Comparison of ENCODE assay signal across 8 cellular contexts in genomic region chr18:2569338-2570207, GRCh38.
DNase-seq lines count a peak whose midpoint lies in the region; ATAC-seq and TF ChIP-seq lines count a peak whose summit lies in the region.

No MANE protein-coding gene starts in this region.

- H3K9ac ChIP-seq in ES-I3 (ENCODE audit: low read depth, low read length) (peak overlapping the region; percentile 96), NT2/D1 (ENCODE audit: insufficient read length, low read depth) (no peak overlapping the region)

- no peak for DNase-seq in NT2/D1 (ENCODE audit: low read depth, low spot score)
- no peak for DNase-seq in effector memory CD8-positive, alpha-beta T cell
- no peak for DNase-seq in GM13976 (ENCODE audit: low spot score)
- no peak for DNase-seq in NCI-H510A (lab: John Stamatoyannopoulos, UW)
- DNase-seq in NCI-H226 = no peak

- H3K36me3 Mint-ChIP-seq in effector memory CD8-positive, alpha-beta T cell (ENCODE audit: insufficient read depth) = peaks cover 25% of the 10 kb centered on the region

- no peaks in the 10 kb centered on the region for H3K9me3 ChIP-seq in ES-I3 (ENCODE audit: control insufficient read depth, insufficient read depth, low read length)
- H3K9me3 ChIP-seq in NT2/D1 (ENCODE audit: insufficient read depth, low read length) = no peaks in the 10 kb centered on the region
- H3K9me3 ChIP-seq in neutrophil = no peaks in the 10 kb centered on the region

- H3K4me1 ChIP-seq in ES-I3 (ENCODE audit: insufficient read depth, low read length) (peaks cover 11% of the 10 kb centered on the region), NT2/D1 (ENCODE audit: insufficient read depth, insufficient read length) (peaks cover 4% of the 10 kb centered on the region), neutrophil (ENCODE audit: control insufficient read depth in 1 of 2, insufficient read depth in 1 of 2, low read depth in 1 of 2, low read length in 1 of 2) (peaks cover 31 to 41% of the 10 kb centered on the region in 2 experiments)

- H3K27me3 ChIP-seq in NT2/D1 (ENCODE audit: insufficient read depth, insufficient read length) = no peaks in the 10 kb centered on the region
- no peaks in the 10 kb centered on the region for H3K27me3 ChIP-seq in neutrophil

- peak overlapping the region; percentile 97 for H3K4me3 Mint-ChIP-seq in effector memory CD8-positive, alpha-beta T cell

- no peak for ATAC-seq in effector memory CD8-positive, alpha-beta T cell (replicated peaks)
- no peak for ATAC-seq in GM18907 (IDR thresholded peaks at IDR 0.05; ENCODE audit: unreplicated experiment)

- H3K27ac ChIP-seq in neutrophil = peak overlapping the region; percentile 92

- peaks cover 28 to 54% of the 10 kb centered on the region in 2 donors for H3K4me1 Mint-ChIP-seq in effector memory CD8-positive, alpha-beta T cell (ENCODE audit: low read depth in 2 of 2)

- H3K27me3 Mint-ChIP-seq in effector memory CD8-positive, alpha-beta T cell = no peaks in the 10 kb centered on the region

- H3K9me3 Mint-ChIP-seq in effector memory CD8-positive, alpha-beta T cell = no peaks in the 10 kb centered on the region

- in situ Hi-C loops in GM13976 (cut with MboI; ENCODE audit: low sequenced_read_pairs, unreplicated experiment) = no loop called here

- TF ChIP-seq CTCF in neutrophil (IDR thresholded peaks at IDR 0.05) = no peak
- no peak for TF ChIP-seq CTCF in GM13976 (IDR thresholded peaks at IDR 0.05; ENCODE audit: borderline replicate concordance, control extremely low read depth, extremely low read depth, insufficient read depth, missing control alignments)

- H3K4me3 ChIP-seq in NT2/D1 (ENCODE audit: insufficient read length, low read depth) (peak overlapping the region; percentile 82), neutrophil (ENCODE audit: low read depth in 1 of 2, low read length in 1 of 2) (peak overlapping the region in 1 of 2 experiments; percentile 85)

- no peaks in the 10 kb centered on the region for H3K36me3 ChIP-seq in ES-I3 (ENCODE audit: insufficient read depth, low read length)
- peaks cover 21% of the 10 kb centered on the region for H3K36me3 ChIP-seq in NT2/D1 (ENCODE audit: insufficient read depth, insufficient read length, low read length)
- H3K36me3 ChIP-seq in neutrophil = no peaks in the 10 kb centered on the region

- H3K27ac Mint-ChIP-seq in effector memory CD8-positive, alpha-beta T cell = peak overlapping the region; percentile 21 to 99
